Comparison of ENCODE assay signal across 8 cellular contexts in genomic region chr3:99842826-99843589, GRCh38. TPM values are rescaled to one million over a fixed set of nuclear protein-coding genes. Genes with fewer than 3 reads are reported as not detected.
A peak's percentile ranks its signal among the peaks of the same experiment; 100 is the strongest.
DNase-seq lines count a peak whose midpoint lies in the region; TF ChIP-seq lines count a peak whose summit lies in the region.

No MANE protein-coding gene starts in this region.

- intact Hi-C loops in esophagus squamous epithelium (cut with DNase I): loop anchor here (10.0 kb wide), 1 partner anchor 222 kb away; no protein-coding TSS in a partner anchor

- H3K27ac ChIP-seq in RWPE1 (no peak overlapping the region), esophagus squamous epithelium (peak overlapping the region in 3 of 4 donors; percentile 75 to 85 (median 78))

- in situ Hi-C loops in ACHN (cut with HindIII; ENCODE audit: low pct_ligation_motif_present, low pct_unique_long_range_greater_than_20kb, low sequenced_read_pairs) (no loop called here), GM13976 (cut with MboI; ENCODE audit: low sequenced_read_pairs, unreplicated experiment) (loop anchor here (25.0 kb wide), 1 partner anchor 744 kb away; no protein-coding TSS in a partner anchor)

- no peaks in the 10 kb centered on the region for H3K36me3 ChIP-seq in esophagus squamous epithelium

- no peaks in the 10 kb centered on the region for H3K9me3 Mint-ChIP-seq in neural crest cell

- peaks cover 14% of the 10 kb centered on the region for H3K4me1 Mint-ChIP-seq in neural crest cell

- no peak for TF ChIP-seq POLR2A in esophagus squamous epithelium (IDR thresholded peaks at IDR 0.05)

- POLR2A ChIA-PET in RWPE1 (lab: Yijun Ruan, JAX; ENCODE audit: low non-redundant PET): no interaction called here

- DNase-seq in ACHN (peak; percentile 59), GM13976 (ENCODE audit: low spot score) (no peak), HuH-7 (ENCODE audit: low spot score) (peak; percentile 35), RWPE1 (ENCODE audit: low spot score) (peak; percentile 48), esophagus squamous epithelium (lab: John Stamatoyannopoulos, UW) (no peak), neural crest cell (ENCODE audit: low read depth, low spot score) (no peak)
- DNase-seq in central memory CD4-positive, alpha-beta T cell: no peak
- no peak for DNase-seq in stimulated activated naive CD4-positive, alpha-beta T cell treated with Interleukin-2 at 50 U/mL for 16 hours (lab: John Stamatoyannopoulos, UW)

- H3K4me3 ChIP-seq in esophagus squamous epithelium: peak overlapping the region in 1 of 4 donors; percentile 10

- H3K36me3 Mint-ChIP-seq in neural crest cell (ENCODE audit: low read depth): no peaks in the 10 kb centered on the region

- TF ChIP-seq CTCF in GM13976 (IDR thresholded peaks at IDR 0.05; ENCODE audit: borderline replicate concordance, control extremely low read depth, extremely low read depth, insufficient read depth, missing control alignments) (peak; percentile 37), RWPE1 (conservative IDR thresholded peaks at IDR 0.05; ENCODE audit: low read depth) (peak; percentile 72), esophagus squamous epithelium (IDR thresholded peaks at IDR 0.05) (peak; percentile 24 to 80 (median 68)), neural crest cell (conservative IDR thresholded peaks at IDR 0.05) (peak; percentile 84)

- H3K4me1 ChIP-seq in esophagus squamous epithelium: peaks cover 0 to 52% (median 8%) of the 10 kb centered on the region in 3 donors

- no peak overlapping the region for H3K4me3 Mint-ChIP-seq in neural crest cell

- no peaks in the 10 kb centered on the region for H3K27me3 Mint-ChIP-seq in neural crest cell (ENCODE audit: low read depth)

- H3K9me3 ChIP-seq in esophagus squamous epithelium: no peaks in the 10 kb centered on the region

- H3K27me3 ChIP-seq in esophagus squamous epithelium: no peaks in the 10 kb centered on the region

- 43 to 58% methylated on average over 2 of the region's 2 CpGs for WGBS in esophagus squamous epithelium, 2 donors

- CTCF ChIA-PET in RWPE1 (lab: Yijun Ruan, JAX): interaction anchor here (0.6 to 1.0 kb wide), 20 partner anchors 11 to 768 kb away, joined by 3 to 10 read pairs (median 3); no protein-coding TSS in a partner anchor

- H3K27ac Mint-ChIP-seq in neural crest cell (ENCODE audit: unreplicated experiment): no peak overlapping the region

RNA-seq across cellular contexts. Expression of gene CMSS1, which starts 25.3 kb away (rescaled TPM):
- total RNA-seq in esophagus squamous epithelium (10 to 100 TPM in 3 of 4 donors, 1 to 10 TPM in 1; 9.2 to 18.5 (median 12.9) TPM), neural crest cell (60.9 and 67.9 TPM in 2 replicates)

Comparison
In these comparisons a context has a peak if more than half of its experiments do, and no peak if none do; other contexts are left out.
1. DNase-seq: peak in ACHN (single experiment), HuH-7 (single experiment) and RWPE1 (single experiment); none in GM13976 (single experiment), esophagus squamous epithelium (single experiment), neural crest cell (single experiment), central memory CD4-positive, alpha-beta T cell (single experiment) and stimulated activated naive CD4-positive, alpha-beta T cell treated with Interleukin-2 at 50 U/mL for 16 hours (single experiment).
2. Peak in every context shown above with its lines, with median percentiles within 50 percentile points of each other: CTCF ChIP-seq.